In the genomic region with DNA sequence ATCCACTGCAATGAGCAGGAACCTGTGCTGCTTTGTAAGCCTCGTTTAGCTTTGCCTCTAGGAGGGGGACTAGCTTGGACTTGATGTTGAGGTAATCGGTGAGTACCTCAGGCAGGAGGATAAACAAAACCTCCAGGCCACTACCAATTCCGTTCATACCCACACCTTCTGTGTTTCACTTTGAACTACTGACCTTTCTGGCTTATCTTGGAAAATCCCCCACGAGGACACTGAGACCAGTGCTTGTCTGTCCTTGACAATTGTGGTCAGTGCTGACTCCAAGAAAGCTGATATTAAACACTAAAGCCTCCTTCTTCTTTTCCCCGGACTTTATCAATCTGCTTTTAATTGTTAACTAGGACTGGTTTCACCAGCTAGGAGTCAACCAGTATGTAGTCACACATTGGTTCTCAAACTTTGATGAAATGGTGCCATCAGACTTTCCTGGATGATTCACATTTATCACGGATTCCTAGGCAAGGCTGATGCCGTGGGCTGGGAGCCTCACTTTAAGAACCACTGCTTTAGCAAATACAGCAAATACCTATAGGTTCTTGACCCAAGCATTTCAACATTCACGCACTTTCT, we compare ENCODE assay signal across 16 cellular contexts. TPM values are rescaled to one million over a fixed set of nuclear protein-coding genes. Genes with fewer than 3 reads are reported as not detected.
DNase-seq lines count a peak whose midpoint lies in the region; ATAC-seq and TF ChIP-seq lines count a peak whose summit lies in the region.
"Had no signal": no experiment of that assay in that cellular context is flagged by ENCODE, and none has a peak within 500 bp of the region (broad histone marks: within the 10 kb centered on the region; RNA-seq: fewer than 3 reads in every experiment).

No MANE protein-coding gene starts in this region.

- intact Hi-C loops in left colon (cut with DNase I, micrococcal nuclease) = no loop called here

- in situ Hi-C loops in ACHN (cut with HindIII; ENCODE audit: low pct_ligation_motif_present, low pct_unique_long_range_greater_than_20kb, low sequenced_read_pairs) = no loop called here

- no peak for ATAC-seq in left colon
- ATAC-seq: natural killer cell treated with Interleukin-12 subunit alpha and Interleukin-12 subunit beta and Interleukin-15 and Interleukin-18, amount 100 ng/mL, for 72 hours had no signal

- no peak overlapping the region for H3K4me3 ChIP-seq in cardiac fibroblast (replicated peaks in 1 of 2; ENCODE audit: low read depth in 2 of 2, low read length in 2 of 2)
- H3K4me3 ChIP-seq: left ventricle myocardium inferior had no signal

- DNase-seq in ACHN (peak; percentile 59), HuH-7 (ENCODE audit: low spot score) (peak; percentile 54), cardiac fibroblast (ENCODE audit: low read depth in 2 of 2) (peak; percentile 37 to 56), kidney tubule cell (ENCODE audit: low spot score) (peak; percentile 97), left colon (no peak), SHP77 treated with DMSO at 0.1 percent for 48 hours (lab: John Stamatoyannopoulos, UW) (no peak), superior temporal gyrus (ENCODE audit: extremely low spot score) (no peak), NCI-H2081 treated with DMSO at 0.1 percent for 48 hours (lab: John Stamatoyannopoulos, UW) (no peak)
- DNase-seq: activated CD4-positive, alpha-beta T cell treated with anti-CD3 and anti-CD28 coated beads, Interleukin-2, amount 10 ng/mL, durations not matched to agents 24 days and 14 days; activated naive CD4-positive, alpha-beta T cell treated with anti-CD3 and anti-CD28 coated beads, Interleukin-2, amount 50 U/mL, for 16 hours; activated T-cell treated with anti-CD3 and anti-CD28 coated beads for 4 hours; cerebellar nuclear complex; left ventricle myocardium inferior; NCI-H2029; stimulated activated CD4-positive, alpha-beta T cell treated with anti-CD3 and anti-CD28 coated beads, Interleukin-2, amount 100 ng/mL, for 24 hours had no signal

- TF ChIP-seq CTCF in cardiac fibroblast (IDR thresholded peaks at IDR 0.05; ENCODE audit: low read depth, low read length) = no peak

RNA-seq across cellular contexts. Expression of a gene that starts 52.7 kb away (rescaled TPM):
- total RNA-seq in left colon = 1 to 10 TPM in 1 of 2 donors, under 1 TPM in 1; 0.49 to 2.5 TPM
- total RNA-seq: activated CD4-positive, alpha-beta T cell treated with anti-CD3 and anti-CD28 coated beads, Interleukin-2, amount 10 ng/mL, durations not matched to agents 24 days and 14 days had no signal

Comparison
In these comparisons a context has a peak if more than half of its experiments do, and no peak if none do; other contexts are left out.
1. DNase-seq: peak in ACHN (single experiment), HuH-7 (single experiment), cardiac fibroblast (2 of 2) and kidney tubule cell (single experiment); none in left colon (0 of 2), SHP77 treated with DMSO at 0.1 percent for 48 hours (single experiment), superior temporal gyrus (single experiment) and NCI-H2081 treated with DMSO at 0.1 percent for 48 hours (single experiment).